In the genomic region with DNA sequence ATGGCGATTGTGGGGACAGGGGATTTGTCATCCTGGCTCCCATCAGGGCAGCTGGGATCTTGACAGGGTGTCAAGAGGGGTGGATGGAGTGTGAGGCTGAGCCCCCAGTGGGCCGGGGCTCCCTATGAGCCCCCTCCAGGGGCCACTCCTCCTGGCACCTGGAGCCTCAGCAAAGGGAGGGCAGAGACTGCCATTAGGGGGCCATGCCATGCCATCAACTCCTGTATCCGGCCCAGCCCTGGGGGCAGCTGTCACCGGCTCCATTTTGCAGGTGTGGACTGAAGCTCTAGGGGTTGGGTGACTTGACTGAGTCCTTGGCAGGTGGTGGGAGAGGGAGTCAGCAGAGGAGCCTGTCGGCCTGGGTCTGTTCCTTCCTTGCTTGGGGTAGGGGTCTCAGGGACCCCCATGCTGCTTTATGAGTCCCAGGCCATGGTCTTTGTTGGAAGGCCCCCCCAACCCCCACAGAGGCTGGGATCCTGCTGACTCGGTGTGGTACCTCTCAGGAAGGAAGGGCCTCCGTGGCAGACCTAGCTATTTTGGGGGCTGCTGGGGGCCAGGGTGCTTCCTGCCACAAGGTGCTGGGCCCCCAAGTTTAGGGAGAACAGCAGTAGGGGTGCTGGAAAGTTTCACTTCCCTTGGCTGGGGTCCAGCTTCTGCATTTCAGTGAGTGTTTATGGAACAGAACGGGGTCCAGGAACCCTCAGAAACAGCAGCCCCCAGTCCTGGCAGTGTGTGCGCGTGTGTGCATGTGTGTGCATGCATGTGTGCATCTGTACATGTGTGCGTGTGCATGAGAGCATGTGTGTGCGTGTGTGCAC, we compare ENCODE assay signal across 1 cellular context.
TF ChIP-seq lines count a peak whose summit lies in the region.

No MANE protein-coding gene starts in this region.

TF ChIP-seq in WTC11, 78 proteins besides CTCF, POLR2A, EP300 and RAD21 (continued from another document):
- TF ChIP-seq, protein P1, sequence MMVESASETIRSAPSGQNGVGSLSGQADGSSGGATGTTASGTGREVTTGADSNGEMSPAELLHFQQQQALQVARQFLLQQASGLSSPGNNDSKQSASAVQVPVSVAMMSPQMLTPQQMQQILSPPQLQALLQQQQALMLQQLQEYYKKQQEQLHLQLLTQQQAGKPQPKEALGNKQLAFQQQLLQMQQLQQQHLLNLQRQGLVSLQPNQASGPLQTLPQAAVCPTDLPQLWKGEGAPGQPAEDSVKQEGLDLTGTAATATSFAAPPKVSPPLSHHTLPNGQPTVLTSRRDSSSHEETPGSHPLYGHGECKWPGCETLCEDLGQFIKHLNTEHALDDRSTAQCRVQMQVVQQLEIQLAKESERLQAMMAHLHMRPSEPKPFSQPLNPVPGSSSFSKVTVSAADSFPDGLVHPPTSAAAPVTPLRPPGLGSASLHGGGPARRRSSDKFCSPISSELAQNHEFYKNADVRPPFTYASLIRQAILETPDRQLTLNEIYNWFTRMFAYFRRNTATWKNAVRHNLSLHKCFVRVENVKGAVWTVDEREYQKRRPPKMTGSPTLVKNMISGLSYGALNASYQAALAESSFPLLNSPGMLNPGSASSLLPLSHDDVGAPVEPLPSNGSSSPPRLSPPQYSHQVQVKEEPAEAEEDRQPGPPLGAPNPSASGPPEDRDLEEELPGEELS (CRISPR knock-in tag; IDR thresholded peaks at IDR 0.05): no peak
- TF ChIP-seq ETV6 (CRISPR knock-in tag; IDR thresholded peaks at IDR 0.05): no peak
- no peak for TF ChIP-seq ZNF219 (CRISPR knock-in tag; IDR thresholded peaks at IDR 0.05; ENCODE audit: borderline replicate concordance)
- no peak for TF ChIP-seq ZNF423 (CRISPR knock-in tag; IDR thresholded peaks at IDR 0.05)
